Comparison of ENCODE assay signal across 1 cellular context in the genomic region with DNA sequence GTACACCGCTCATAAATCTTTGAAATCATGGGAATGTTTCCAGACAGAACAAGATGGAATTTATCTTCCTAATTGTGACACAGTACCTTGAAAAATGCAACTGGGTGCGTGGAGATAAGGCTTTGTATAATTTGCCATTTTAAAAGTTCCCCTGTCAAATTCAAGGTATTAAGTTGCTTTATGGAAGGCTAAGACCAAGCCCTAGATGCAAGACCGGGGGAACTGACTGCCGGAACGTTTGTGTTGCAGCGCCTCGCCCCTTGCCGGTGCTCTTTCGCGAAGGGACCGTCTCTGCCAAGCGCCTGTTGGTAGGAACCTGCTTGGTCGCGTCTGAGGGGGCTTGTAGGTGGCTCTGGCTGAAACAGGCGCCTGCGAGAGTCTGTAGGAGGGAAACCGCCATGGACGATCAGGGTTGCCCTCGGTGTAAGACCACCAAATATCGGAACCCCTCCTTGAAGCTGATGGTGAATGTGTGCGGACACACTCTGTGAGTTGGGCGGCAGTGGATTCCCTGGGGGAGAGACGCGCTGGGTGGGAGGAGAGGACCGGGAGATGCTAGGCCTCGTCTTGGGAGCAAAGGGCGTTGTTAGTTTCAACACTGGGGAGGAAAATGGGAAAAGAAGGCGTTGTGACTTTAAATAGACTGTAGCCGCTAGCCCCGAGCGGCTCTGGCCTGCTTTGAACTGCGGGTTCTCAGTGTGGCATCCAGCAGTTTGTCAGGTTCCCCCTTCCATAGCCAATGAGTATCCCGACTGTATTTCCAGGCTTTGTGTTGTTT.
TF ChIP-seq lines count a peak whose summit lies in the region.

A gene (plus strand): TSS at position 297 of the 778 bp plus-strand sequence. CDS start 102 bp downstream, at position 399.

TF ChIP-seq in HepG2, 621 proteins besides CTCF, POLR2A, EP300 and RAD21 (continued from another document and continues in another):
- no peak for TF ChIP-seq ZNF136 (CRISPR knock-in tag; IDR thresholded peaks at IDR 0.05; ENCODE audit: low read depth)
- no peak for TF ChIP-seq ZNF33A (CRISPR knock-in tag; IDR thresholded peaks at IDR 0.05; ENCODE audit: borderline replicate concordance)
- TF ChIP-seq NR1H2 (CRISPR knock-in tag; IDR thresholded peaks at IDR 0.05; ENCODE audit: borderline replicate concordance, low read depth), result no peak
- TF ChIP-seq CENPX (CRISPR knock-in tag; IDR thresholded peaks at IDR 0.05), result no peak
- TF ChIP-seq PAWR (CRISPR knock-in tag; IDR thresholded peaks at IDR 0.05; ENCODE audit: borderline replicate concordance), result no peak
- TF ChIP-seq, protein P1, sequence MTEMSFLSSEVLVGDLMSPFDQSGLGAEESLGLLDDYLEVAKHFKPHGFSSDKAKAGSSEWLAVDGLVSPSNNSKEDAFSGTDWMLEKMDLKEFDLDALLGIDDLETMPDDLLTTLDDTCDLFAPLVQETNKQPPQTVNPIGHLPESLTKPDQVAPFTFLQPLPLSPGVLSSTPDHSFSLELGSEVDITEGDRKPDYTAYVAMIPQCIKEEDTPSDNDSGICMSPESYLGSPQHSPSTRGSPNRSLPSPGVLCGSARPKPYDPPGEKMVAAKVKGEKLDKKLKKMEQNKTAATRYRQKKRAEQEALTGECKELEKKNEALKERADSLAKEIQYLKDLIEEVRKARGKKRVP (CRISPR knock-in tag; IDR thresholded peaks at IDR 0.05), result peak in 1 of 2 experiments; percentile 37; a peak in 1 of 4 replicates
- TF ChIP-seq, protein P2, sequence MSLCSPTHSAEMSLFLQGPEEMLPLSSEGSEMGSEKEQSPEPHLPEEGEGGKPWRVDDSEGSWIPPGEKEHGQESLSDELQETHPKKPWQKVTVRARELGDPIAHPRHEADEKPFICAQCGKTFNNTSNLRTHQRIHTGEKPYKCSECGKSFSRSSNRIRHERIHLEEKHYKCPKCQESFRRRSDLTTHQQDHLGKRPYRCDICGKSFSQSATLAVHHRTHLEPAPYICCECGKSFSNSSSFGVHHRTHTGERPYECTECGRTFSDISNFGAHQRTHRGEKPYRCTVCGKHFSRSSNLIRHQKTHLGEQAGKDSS (CRISPR knock-in tag; IDR thresholded peaks at IDR 0.05; ENCODE audit: borderline replicate concordance, low read depth), result peak; percentile 96
- TF ChIP-seq, protein P3, sequence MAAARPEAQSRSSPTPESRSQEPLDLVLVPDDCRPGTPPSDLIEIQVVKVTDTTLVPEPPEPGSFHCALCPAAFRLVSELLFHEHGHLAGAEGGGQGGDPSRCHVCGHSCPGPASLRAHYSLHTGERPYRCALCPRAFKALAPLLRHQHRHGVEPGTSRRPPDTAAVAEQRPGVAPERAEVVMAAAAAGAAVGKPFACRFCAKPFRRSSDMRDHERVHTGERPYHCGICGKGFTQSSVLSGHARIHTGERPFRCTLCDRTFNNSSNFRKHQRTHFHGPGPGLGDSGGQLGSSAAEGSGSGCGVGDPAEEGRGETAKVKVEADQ (CRISPR knock-in tag; IDR thresholded peaks at IDR 0.05; ENCODE audit: borderline replicate concordance), result peak; percentile 58; the same call in 1 of the 2 replicates
- no peak for TF ChIP-seq ZNF674 (CRISPR knock-in tag; IDR thresholded peaks at IDR 0.05; ENCODE audit: low read depth)
- peak; percentile 57 for TF ChIP-seq TBX2 (CRISPR knock-in tag; IDR thresholded peaks at IDR 0.05; ENCODE audit: borderline replicate concordance)
- TF ChIP-seq HNF4A (CRISPR knock-in tag; IDR thresholded peaks at IDR 0.05), result peak; percentile 63
- TF ChIP-seq, protein P4, sequence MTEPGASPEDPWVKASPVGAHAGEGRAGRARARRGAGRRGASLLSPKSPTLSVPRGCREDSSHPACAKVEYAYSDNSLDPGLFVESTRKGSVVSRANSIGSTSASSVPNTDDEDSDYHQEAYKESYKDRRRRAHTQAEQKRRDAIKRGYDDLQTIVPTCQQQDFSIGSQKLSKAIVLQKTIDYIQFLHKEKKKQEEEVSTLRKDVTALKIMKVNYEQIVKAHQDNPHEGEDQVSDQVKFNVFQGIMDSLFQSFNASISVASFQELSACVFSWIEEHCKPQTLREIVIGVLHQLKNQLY (CRISPR knock-in tag; IDR thresholded peaks at IDR 0.05), result peak; percentile 48; the same call in 1 of the 2 replicates
- no peak for TF ChIP-seq ZNF282 (IDR thresholded peaks at IDR 0.05; ENCODE audit: partially characterized antibody)
- TF ChIP-seq POLR2AphosphoS2 (IDR thresholded peaks at IDR 0.05; ENCODE audit: low read depth, low read length), result no peak
- no peak for TF ChIP-seq MEIS1 (CRISPR knock-in tag; IDR thresholded peaks at IDR 0.05; ENCODE audit: borderline replicate concordance)
- no peak for TF ChIP-seq ZNF616 (CRISPR knock-in tag; IDR thresholded peaks at IDR 0.05; ENCODE audit: low read depth)
- TF ChIP-seq CREM (IDR thresholded peaks at IDR 0.05), result peak; percentile 54
- TF ChIP-seq CREM (CRISPR knock-in tag; IDR thresholded peaks at IDR 0.05), result no peak
- peak; percentile 81; the same call in 1 of the 2 replicates for TF ChIP-seq HOXA5 (CRISPR knock-in tag; IDR thresholded peaks at IDR 0.05)
- TF ChIP-seq HOXA7 (CRISPR knock-in tag; IDR thresholded peaks at IDR 0.05), result no peak
- TF ChIP-seq ZNF605 (CRISPR knock-in tag; IDR thresholded peaks at IDR 0.05), result peak; percentile 66; the same call in 1 of the 2 replicates
- TF ChIP-seq, protein P5, sequence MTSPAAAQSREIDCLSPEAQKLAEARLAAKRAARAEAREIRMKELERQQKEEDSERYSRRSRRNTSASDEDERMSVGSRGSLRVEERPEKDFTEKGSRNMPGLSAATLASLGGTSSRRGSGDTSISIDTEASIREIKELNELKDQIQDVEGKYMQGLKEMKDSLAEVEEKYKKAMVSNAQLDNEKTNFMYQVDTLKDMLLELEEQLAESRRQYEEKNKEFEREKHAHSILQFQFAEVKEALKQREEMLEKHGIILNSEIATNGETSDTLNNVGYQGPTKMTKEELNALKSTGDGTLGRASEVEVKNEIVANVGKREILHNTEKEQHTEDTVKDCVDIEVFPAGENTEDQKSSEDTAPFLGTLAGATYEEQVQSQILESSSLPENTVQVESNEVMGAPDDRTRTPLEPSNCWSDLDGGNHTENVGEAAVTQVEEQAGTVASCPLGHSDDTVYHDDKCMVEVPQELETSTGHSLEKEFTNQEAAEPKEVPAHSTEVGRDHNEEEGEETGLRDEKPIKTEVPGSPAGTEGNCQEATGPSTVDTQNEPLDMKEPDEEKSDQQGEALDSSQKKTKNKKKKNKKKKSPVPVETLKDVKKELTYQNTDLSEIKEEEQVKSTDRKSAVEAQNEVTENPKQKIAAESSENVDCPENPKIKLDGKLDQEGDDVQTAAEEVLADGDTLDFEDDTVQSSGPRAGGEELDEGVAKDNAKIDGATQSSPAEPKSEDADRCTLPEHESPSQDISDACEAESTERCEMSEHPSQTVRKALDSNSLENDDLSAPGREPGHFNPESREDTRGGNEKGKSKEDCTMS (CRISPR knock-in tag; conservative IDR thresholded peaks at IDR 0.05), result 0 out of 2 replicates have a peak, but pooled peaks have one; percentile 83
- TF ChIP-seq MTF1 (CRISPR knock-in tag; IDR thresholded peaks at IDR 0.05), result no peak
- TF ChIP-seq, protein P6, sequence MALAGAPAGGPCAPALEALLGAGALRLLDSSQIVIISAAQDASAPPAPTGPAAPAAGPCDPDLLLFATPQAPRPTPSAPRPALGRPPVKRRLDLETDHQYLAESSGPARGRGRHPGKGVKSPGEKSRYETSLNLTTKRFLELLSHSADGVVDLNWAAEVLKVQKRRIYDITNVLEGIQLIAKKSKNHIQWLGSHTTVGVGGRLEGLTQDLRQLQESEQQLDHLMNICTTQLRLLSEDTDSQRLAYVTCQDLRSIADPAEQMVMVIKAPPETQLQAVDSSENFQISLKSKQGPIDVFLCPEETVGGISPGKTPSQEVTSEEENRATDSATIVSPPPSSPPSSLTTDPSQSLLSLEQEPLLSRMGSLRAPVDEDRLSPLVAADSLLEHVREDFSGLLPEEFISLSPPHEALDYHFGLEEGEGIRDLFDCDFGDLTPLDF (CRISPR knock-in tag; IDR thresholded peaks at IDR 0.05), result no peak; the same call in 1 of the 2 replicates
- no peak for TF ChIP-seq AGO1 (IDR thresholded peaks at IDR 0.05; ENCODE audit: low read depth, low read length, poor library complexity, severe bottlenecking)
- TF ChIP-seq PAF1 (CRISPR knock-in tag; IDR thresholded peaks at IDR 0.05), result no peak
- TF ChIP-seq U2AF1 (optimal IDR thresholded peaks at IDR 0.05; ENCODE audit: low read depth, low read length), result peak; percentile 41
- TF ChIP-seq, protein P7, sequence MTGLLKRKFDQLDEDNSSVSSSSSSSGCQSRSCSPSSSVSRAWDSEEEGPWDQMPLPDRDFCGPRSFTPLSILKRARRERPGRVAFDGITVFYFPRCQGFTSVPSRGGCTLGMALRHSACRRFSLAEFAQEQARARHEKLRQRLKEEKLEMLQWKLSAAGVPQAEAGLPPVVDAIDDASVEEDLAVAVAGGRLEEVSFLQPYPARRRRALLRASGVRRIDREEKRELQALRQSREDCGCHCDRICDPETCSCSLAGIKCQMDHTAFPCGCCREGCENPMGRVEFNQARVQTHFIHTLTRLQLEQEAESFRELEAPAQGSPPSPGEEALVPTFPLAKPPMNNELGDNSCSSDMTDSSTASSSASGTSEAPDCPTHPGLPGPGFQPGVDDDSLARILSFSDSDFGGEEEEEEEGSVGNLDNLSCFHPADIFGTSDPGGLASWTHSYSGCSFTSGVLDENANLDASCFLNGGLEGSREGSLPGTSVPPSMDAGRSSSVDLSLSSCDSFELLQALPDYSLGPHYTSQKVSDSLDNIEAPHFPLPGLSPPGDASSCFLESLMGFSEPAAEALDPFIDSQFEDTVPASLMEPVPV (CRISPR knock-in tag; IDR thresholded peaks at IDR 0.05), result no peak
- TF ChIP-seq MATR3 (CRISPR knock-in tag; IDR thresholded peaks at IDR 0.05), result no peak
- TF ChIP-seq, protein P8, sequence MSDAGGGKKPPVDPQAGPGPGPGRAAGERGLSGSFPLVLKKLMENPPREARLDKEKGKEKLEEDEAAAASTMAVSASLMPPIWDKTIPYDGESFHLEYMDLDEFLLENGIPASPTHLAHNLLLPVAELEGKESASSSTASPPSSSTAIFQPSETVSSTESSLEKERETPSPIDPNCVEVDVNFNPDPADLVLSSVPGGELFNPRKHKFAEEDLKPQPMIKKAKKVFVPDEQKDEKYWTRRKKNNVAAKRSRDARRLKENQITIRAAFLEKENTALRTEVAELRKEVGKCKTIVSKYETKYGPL (CRISPR knock-in tag; IDR thresholded peaks at IDR 0.05), result no peak
- TF ChIP-seq, protein P9, sequence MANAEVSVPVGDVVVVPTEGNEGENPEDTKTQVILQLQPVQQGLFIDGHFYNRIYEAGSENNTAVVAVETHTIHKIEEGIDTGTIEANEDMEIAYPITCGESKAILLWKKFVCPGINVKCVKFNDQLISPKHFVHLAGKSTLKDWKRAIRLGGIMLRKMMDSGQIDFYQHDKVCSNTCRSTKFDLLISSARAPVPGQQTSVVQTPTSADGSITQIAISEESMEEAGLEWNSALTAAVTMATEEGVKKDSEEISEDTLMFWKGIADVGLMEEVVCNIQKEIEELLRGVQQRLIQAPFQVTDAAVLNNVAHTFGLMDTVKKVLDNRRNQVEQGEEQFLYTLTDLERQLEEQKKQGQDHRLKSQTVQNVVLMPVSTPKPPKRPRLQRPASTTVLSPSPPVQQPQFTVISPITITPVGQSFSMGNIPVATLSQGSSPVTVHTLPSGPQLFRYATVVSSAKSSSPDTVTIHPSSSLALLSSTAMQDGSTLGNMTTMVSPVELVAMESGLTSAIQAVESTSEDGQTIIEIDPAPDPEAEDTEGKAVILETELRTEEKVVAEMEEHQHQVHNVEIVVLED (CRISPR knock-in tag; IDR thresholded peaks at IDR 0.05; ENCODE audit: borderline replicate concordance), result peak; percentile 61; the same call in 1 of the 2 replicates
- TF ChIP-seq TRIM24 (CRISPR knock-in tag; IDR thresholded peaks at IDR 0.05), result no peak
- TF ChIP-seq, protein P10, sequence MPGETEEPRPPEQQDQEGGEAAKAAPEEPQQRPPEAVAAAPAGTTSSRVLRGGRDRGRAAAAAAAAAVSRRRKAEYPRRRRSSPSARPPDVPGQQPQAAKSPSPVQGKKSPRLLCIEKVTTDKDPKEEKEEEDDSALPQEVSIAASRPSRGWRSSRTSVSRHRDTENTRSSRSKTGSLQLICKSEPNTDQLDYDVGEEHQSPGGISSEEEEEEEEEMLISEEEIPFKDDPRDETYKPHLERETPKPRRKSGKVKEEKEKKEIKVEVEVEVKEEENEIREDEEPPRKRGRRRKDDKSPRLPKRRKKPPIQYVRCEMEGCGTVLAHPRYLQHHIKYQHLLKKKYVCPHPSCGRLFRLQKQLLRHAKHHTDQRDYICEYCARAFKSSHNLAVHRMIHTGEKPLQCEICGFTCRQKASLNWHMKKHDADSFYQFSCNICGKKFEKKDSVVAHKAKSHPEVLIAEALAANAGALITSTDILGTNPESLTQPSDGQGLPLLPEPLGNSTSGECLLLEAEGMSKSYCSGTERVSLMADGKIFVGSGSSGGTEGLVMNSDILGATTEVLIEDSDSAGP (CRISPR knock-in tag; IDR thresholded peaks at IDR 0.05; ENCODE audit: borderline replicate concordance), result peak; percentile 96
- TF ChIP-seq ZNF10 (CRISPR knock-in tag; IDR thresholded peaks at IDR 0.05; ENCODE audit: borderline replicate concordance, low read depth), result no peak
- no peak for TF ChIP-seq RCOR2 (CRISPR knock-in tag; IDR thresholded peaks at IDR 0.05)
- peak; percentile 84; the same call in 1 of the 2 replicates for TF ChIP-seq ZNF451 (CRISPR knock-in tag; IDR thresholded peaks at IDR 0.05)
- TF ChIP-seq ZNF788 (CRISPR knock-in tag; IDR thresholded peaks at IDR 0.05; ENCODE audit: borderline replicate concordance), result peak; percentile 72; the same call in 1 of the 2 replicates
- TF ChIP-seq ZNF792 (CRISPR knock-in tag; IDR thresholded peaks at IDR 0.05), result peak; percentile 92; the same call in 1 of the 2 replicates
- no peak for TF ChIP-seq ZNF709 (CRISPR knock-in tag; IDR thresholded peaks at IDR 0.05)
- TF ChIP-seq, protein P11, sequence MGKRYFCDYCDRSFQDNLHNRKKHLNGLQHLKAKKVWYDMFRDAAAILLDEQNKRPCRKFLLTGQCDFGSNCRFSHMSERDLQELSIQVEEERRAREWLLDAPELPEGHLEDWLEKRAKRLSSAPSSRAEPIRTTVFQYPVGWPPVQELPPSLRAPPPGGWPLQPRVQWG (CRISPR knock-in tag; IDR thresholded peaks at IDR 0.05; ENCODE audit: borderline replicate concordance, low read depth), result no peak
- peak; percentile 19 for TF ChIP-seq SRSF1 (optimal IDR thresholded peaks at IDR 0.05; ENCODE audit: low read depth, low read length)
- no peak for TF ChIP-seq ZC3H4 (CRISPR knock-in tag; IDR thresholded peaks at IDR 0.05; ENCODE audit: borderline replicate concordance)
- peak; percentile 94 for TF ChIP-seq KAT8 (CRISPR knock-in tag; IDR thresholded peaks at IDR 0.05)
- TF ChIP-seq ZNF781 (CRISPR knock-in tag; IDR thresholded peaks at IDR 0.05; ENCODE audit: borderline replicate concordance, not compliant biosample characterization), result peak; percentile 87
- peak; percentile 93 for TF ChIP-seq ZNF670 (CRISPR knock-in tag; IDR thresholded peaks at IDR 0.05; ENCODE audit: borderline replicate concordance)
- TF ChIP-seq, protein P12, sequence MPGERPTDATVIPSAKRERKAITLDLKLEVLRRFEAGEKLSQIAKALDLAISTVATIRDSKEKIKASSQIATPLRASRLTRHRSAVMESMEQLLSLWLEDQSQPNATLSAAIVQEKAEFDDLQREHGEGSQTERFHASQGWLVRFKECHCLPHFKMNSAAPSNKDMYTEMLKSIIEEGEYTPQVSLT (CRISPR knock-in tag; IDR thresholded peaks at IDR 0.05; ENCODE audit: borderline replicate concordance, low read depth), result no peak
- TF ChIP-seq ZFAT (CRISPR knock-in tag; conservative IDR thresholded peaks at IDR 0.05), result 0 out of 2 replicates have a peak, but pooled peaks have one; percentile 57
- TF ChIP-seq ZNF773 (CRISPR knock-in tag; IDR thresholded peaks at IDR 0.05; ENCODE audit: borderline replicate concordance), result no peak
